In genomic region chr4:86274642-86275041, GRCh38 we compare ENCODE assay signal across 33 cellular contexts.
"Had no signal": no experiment of that assay in that cellular context is flagged by ENCODE, and none has a peak within 500 bp of the region (broad histone marks: within the 10 kb centered on the region; RNA-seq: fewer than 3 reads in every experiment).

No MANE protein-coding gene starts in this region.

- H3K27ac Mint-ChIP-seq: activated CD4-positive, alpha-beta memory T cell treated with anti-CD3 and anti-CD28 coated beads, Interleukin-2, amount 10 ng/mL, durations not matched to agents 7 days and 5 days; activated CD8-positive, alpha-beta memory T cell treated with anti-CD3 and anti-CD28 coated beads, Interleukin-2, amount 10 ng/mL, durations not matched to agents 7 days and 5 days; activated naive CD4-positive, alpha-beta T cell treated with anti-CD3 and anti-CD28 coated beads, Interleukin-2, amount 10 ng/mL, durations not matched to agents 7 days and 5 days; activated naive CD8-positive, alpha-beta T cell; activated naive CD8-positive, alpha-beta T cell treated with anti-CD3 and anti-CD28 coated beads, Interleukin-2, amount 50 U/mL, for 24 hours; T-cell; T-helper 17 cell had no signal

- ATAC-seq: activated CD8-positive, alpha-beta memory T cell treated with anti-CD3 and anti-CD28 coated beads, Interleukin-2, amount 10 ng/mL, durations not matched to agents 7 days and 5 days; activated naive CD8-positive, alpha-beta T cell treated with anti-CD3 and anti-CD28 coated beads, Interleukin-2, amount 50 U/mL, for 24 hours; Right ventricle myocardium inferior; T-cell; T-helper 17 cell had no signal

- H3K4me2 ChIP-seq: PC-9 had no signal

- H3K36me3 Mint-ChIP-seq: activated CD8-positive, alpha-beta memory T cell treated with anti-CD3 and anti-CD28 coated beads, Interleukin-2, amount 10 ng/mL, durations not matched to agents 7 days and 5 days; activated naive CD4-positive, alpha-beta T cell treated with anti-CD3 and anti-CD28 coated beads, Interleukin-2, amount 10 ng/mL, durations not matched to agents 7 days and 5 days; activated naive CD8-positive, alpha-beta T cell; T-cell had no signal

- H3K4me3 ChIP-seq: PC-9 had no signal

- DNase-seq: activated CD4-positive, alpha-beta memory T cell treated with anti-CD3 and anti-CD28 coated beads, Interleukin-2, amount 10 ng/mL, durations not matched to agents 7 days and 5 days; activated CD4-positive, alpha-beta T cell treated with anti-CD3 and anti-CD28 coated beads for 1 hour; activated CD4-positive, alpha-beta T cell treated with anti-CD3 and anti-CD28 coated beads for 48 hours; activated CD4-positive, CD25-positive, alpha-beta regulatory T cell; activated CD8-positive, alpha-beta memory T cell treated with anti-CD3 and anti-CD28 coated beads for 24 hours; activated CD8-positive, alpha-beta memory T cell treated with anti-CD3 and anti-CD28 coated beads, Interleukin-2, amount 10 ng/mL, durations not matched to agents 7 days and 5 days; activated CD8-positive, alpha-beta memory T cell treated with anti-CD3 and anti-CD28 coated beads, Interleukin-2, amount 50 U/mL, for 48 hours; activated effector memory CD4-positive, alpha-beta T cell treated with Interleukin-2 at 50 U/mL for 16 hours; activated naive CD4-positive, alpha-beta T cell treated with anti-CD3 and anti-CD28 coated beads, Interleukin-2, amount 10 ng/mL, durations not matched to agents 7 days and 5 days; activated naive CD8-positive, alpha-beta T cell treated with anti-CD3 and anti-CD28 coated beads, Interleukin-2, amount 50 U/mL, for 24 hours; activated T-cell treated with anti-CD3 and anti-CD28 coated beads, Interleukin-2, amount 50 U/mL, for 48 hours; anterior cingulate cortex; brain microvascular endothelial cell; central memory CD4-positive, alpha-beta T cell; KG1; NCI-H1092 treated with DMSO at 0.1 percent for 48 hours; NCI-H146; NCI-H187; NCI-H2029 treated with DMSO at 0.1 percent for 48 hours; NCI-H2107; NCI-H2171; NCI-H2227 treated with DMSO at 0.1 percent for 48 hours; NCI-H446; NCI-H510A treated with DMSO at 0.1 percent for 48 hours; NCI-H526 treated with DMSO at 0.1 percent for 48 hours; NCI-H774; PC-9; T-cell; T-helper 17 cell; WERI-Rb-1 had no signal

- H3K4me1 Mint-ChIP-seq: activated CD4-positive, alpha-beta memory T cell treated with anti-CD3 and anti-CD28 coated beads, Interleukin-2, amount 10 ng/mL, durations not matched to agents 7 days and 5 days; activated CD8-positive, alpha-beta memory T cell treated with anti-CD3 and anti-CD28 coated beads, Interleukin-2, amount 10 ng/mL, durations not matched to agents 7 days and 5 days; activated naive CD4-positive, alpha-beta T cell treated with anti-CD3 and anti-CD28 coated beads, Interleukin-2, amount 10 ng/mL, durations not matched to agents 7 days and 5 days; activated naive CD8-positive, alpha-beta T cell treated with anti-CD3 and anti-CD28 coated beads, Interleukin-2, amount 50 U/mL, for 24 hours; T-cell; T-helper 17 cell had no signal

- H3K27ac ChIP-seq: brain microvascular endothelial cell, PC-9, RWPE1, WERI-Rb-1 had no signal

- H3K27me3 ChIP-seq: brain microvascular endothelial cell had no signal

- H3K9me3 Mint-ChIP-seq: activated CD4-positive, alpha-beta memory T cell treated with anti-CD3 and anti-CD28 coated beads, Interleukin-2, amount 10 ng/mL, durations not matched to agents 7 days and 5 days; activated naive CD4-positive, alpha-beta T cell treated with anti-CD3 and anti-CD28 coated beads, Interleukin-2, amount 10 ng/mL, durations not matched to agents 7 days and 5 days; activated naive CD8-positive, alpha-beta T cell treated with anti-CD3 and anti-CD28 coated beads, Interleukin-2, amount 50 U/mL, for 24 hours; T-cell had no signal

- H3K27me3 Mint-ChIP-seq: activated CD4-positive, alpha-beta memory T cell treated with anti-CD3 and anti-CD28 coated beads, Interleukin-2, amount 10 ng/mL, durations not matched to agents 7 days and 5 days; activated CD8-positive, alpha-beta memory T cell treated with anti-CD3 and anti-CD28 coated beads, Interleukin-2, amount 10 ng/mL, durations not matched to agents 7 days and 5 days; activated naive CD4-positive, alpha-beta T cell treated with anti-CD3 and anti-CD28 coated beads, Interleukin-2, amount 10 ng/mL, durations not matched to agents 7 days and 5 days; T-cell had no signal

- H3K4me3 Mint-ChIP-seq: activated CD4-positive, alpha-beta memory T cell treated with anti-CD3 and anti-CD28 coated beads, Interleukin-2, amount 10 ng/mL, durations not matched to agents 7 days and 5 days; activated CD8-positive, alpha-beta memory T cell treated with anti-CD3 and anti-CD28 coated beads, Interleukin-2, amount 10 ng/mL, durations not matched to agents 7 days and 5 days; activated naive CD4-positive, alpha-beta T cell treated with anti-CD3 and anti-CD28 coated beads, Interleukin-2, amount 10 ng/mL, durations not matched to agents 7 days and 5 days; activated naive CD8-positive, alpha-beta T cell; activated naive CD8-positive, alpha-beta T cell treated with anti-CD3 and anti-CD28 coated beads, Interleukin-2, amount 50 U/mL, for 24 hours; T-cell; T-helper 17 cell had no signal

- H3K36me3 ChIP-seq: brain microvascular endothelial cell, WERI-Rb-1 had no signal

- H2AFZ ChIP-seq: PC-9 had no signal
